19 cellular contexts compared by ENCODE assay signal in the genomic region with DNA sequence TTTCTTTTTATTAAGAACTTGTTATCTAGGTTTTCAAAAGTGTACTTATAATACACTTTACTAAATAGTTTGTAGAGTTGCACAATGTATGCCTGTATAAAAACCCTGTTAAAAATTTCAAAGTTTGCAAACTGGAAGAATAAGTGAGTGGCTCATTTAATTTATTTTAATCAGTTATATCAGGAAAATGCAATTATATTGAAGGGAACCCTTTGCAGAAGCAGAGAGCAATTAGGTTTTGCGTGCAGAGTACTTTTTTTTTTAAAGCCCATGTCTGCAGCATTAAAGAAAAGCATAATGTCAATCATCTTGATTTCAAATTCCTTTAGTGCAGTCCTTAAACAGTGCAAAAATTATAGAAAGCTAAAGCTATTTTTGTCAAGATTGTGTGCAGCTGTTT.
DNase-seq lines count a peak whose midpoint lies in the region; TF ChIP-seq lines count a peak whose summit lies in the region.
"Had no signal": no experiment of that assay in that cellular context is flagged by ENCODE, and none has a peak within 500 bp of the region (broad histone marks: within the 10 kb centered on the region; RNA-seq: fewer than 3 reads in every experiment).

No MANE protein-coding gene starts in this region.

- TF ChIP-seq RAD21 in SK-N-SH (IDR thresholded peaks at IDR 0.05; ENCODE audit: low read length): no peak

- H2AFZ ChIP-seq in Karpas-422 (ENCODE audit: low read length) (no peak overlapping the region), SK-N-SH (ENCODE audit: low read depth) (peak overlapping the region; percentile 78; the same call in 1 of the 2 replicates)
- H2AFZ ChIP-seq: GM23338 had no signal

- no peaks in the 10 kb centered on the region for H3K9me3 ChIP-seq in Karpas-422 (ENCODE audit: low read length)
- no peaks in the 10 kb centered on the region for H3K9me3 ChIP-seq in SK-N-SH
- H3K9me3 ChIP-seq in uterus: no peaks in the 10 kb centered on the region
- no peaks in the 10 kb centered on the region for H3K9me3 ChIP-seq in CD8-positive, alpha-beta memory T cell (ENCODE audit: low read length)

- DNase-seq in Karpas-422 (no peak), SK-N-SH (no peak), uterus (no peak), superior temporal gyrus (ENCODE audit: extremely low spot score) (no peak), GDM1 (lab: John Stamatoyannopoulos, UW) (no peak), SK-N-DZ (ENCODE audit: low spot score) (no peak)
- DNase-seq in CD8-positive, alpha-beta memory T cell: no peak
- DNase-seq: AML-193; CD4-positive, alpha-beta T cell; DMS153; DMS79; GF-D8; HFFc6; KBM-7 had no signal

- peaks cover 50% of the 10 kb centered on the region for H3K4me1 Mint-ChIP-seq in nephron
- no peaks in the 10 kb centered on the region for H3K4me1 Mint-ChIP-seq in CD8-positive, alpha-beta memory T cell
- H3K4me1 Mint-ChIP-seq: IgD-negative memory B cell had no signal

- H3K4me1 ChIP-seq in Karpas-422 (ENCODE audit: low read length) (peaks cover 19% of the 10 kb centered on the region), SK-N-SH (ENCODE audit: control insufficient read depth in 1 of 2, insufficient read depth in 2 of 2, low read depth in 1 of 2, low read length in 1 of 2) (peaks cover 0 to 31% of the 10 kb centered on the region in 2 experiments; a peak in 2 of 4 replicates), uterus (peaks cover 0 to 9% of the 10 kb centered on the region in 2 donors)
- H3K4me1 ChIP-seq in CD8-positive, alpha-beta memory T cell (ENCODE audit: insufficient read depth, low read length): no peaks in the 10 kb centered on the region

- H3K36me3 ChIP-seq in Karpas-422 (ENCODE audit: insufficient read depth, low read length): no peaks in the 10 kb centered on the region
- H3K36me3 ChIP-seq in SK-N-SH (replicated peaks in 1 of 2; ENCODE audit: control insufficient read depth in 1 of 2, insufficient read depth in 2 of 2, low read length in 1 of 2): no peaks in the 10 kb centered on the region
- H3K36me3 ChIP-seq in uterus: no peaks in the 10 kb centered on the region
- H3K36me3 ChIP-seq in CD8-positive, alpha-beta memory T cell (ENCODE audit: insufficient read depth, low read length): no peaks in the 10 kb centered on the region

- TF ChIP-seq CTCF in SK-N-SH (IDR thresholded peaks at IDR 0.05) (no peak), nephron (IDR thresholded peaks at IDR 0.05; ENCODE audit: unreplicated experiment in 3 of 3) (no peak), uterus (IDR thresholded peaks at IDR 0.05) (no peak)

- H3K9me3 Mint-ChIP-seq in nephron: no peaks in the 10 kb centered on the region
- no peaks in the 10 kb centered on the region for H3K9me3 Mint-ChIP-seq in CD8-positive, alpha-beta memory T cell
- H3K9me3 Mint-ChIP-seq: CD4-positive, alpha-beta T cell; GM23338; HFFc6; IgD-negative memory B cell had no signal

- H3K9ac ChIP-seq in Karpas-422 (ENCODE audit: low read length) (no peak overlapping the region), SK-N-SH (no peak overlapping the region)

- no peaks in the 10 kb centered on the region for H3K27me3 Mint-ChIP-seq in nephron (ENCODE audit: low read depth)
- H3K27me3 Mint-ChIP-seq in CD8-positive, alpha-beta memory T cell: peaks cover 0 to 12% of the 10 kb centered on the region in 2 donors
- H3K27me3 Mint-ChIP-seq: IgD-negative memory B cell had no signal

- no peaks in the 10 kb centered on the region for H3K9me2 ChIP-seq in Karpas-422 (replicated peaks; ENCODE audit: insufficient read depth, low read length)
- H3K9me2 ChIP-seq in SK-N-SH: no peaks in the 10 kb centered on the region

- H4K20me1 ChIP-seq in Karpas-422 (ENCODE audit: insufficient read depth, low read depth, low read length): no peaks in the 10 kb centered on the region
- H4K20me1 ChIP-seq in SK-N-SH (ENCODE audit: insufficient read depth): no peaks in the 10 kb centered on the region

- no peak overlapping the region for H3K4me3 ChIP-seq in Karpas-422 (ENCODE audit: low read length)
- H3K4me3 ChIP-seq in SK-N-SH (ENCODE audit: low read depth in 2 of 2, low read length in 1 of 2): no peak overlapping the region
- H3K4me3 ChIP-seq in uterus: no peak overlapping the region
- H3K4me3 ChIP-seq in CD8-positive, alpha-beta memory T cell (ENCODE audit: low read length): no peak overlapping the region
- H3K4me3 ChIP-seq: GM12878, GM23338 had no signal

- peaks cover 16% of the 10 kb centered on the region for H3F3A ChIP-seq in SK-N-SH (replicated peaks; ENCODE audit: insufficient read depth)

- no peak overlapping the region for H3K4me3 Mint-ChIP-seq in nephron
- no peak overlapping the region for H3K4me3 Mint-ChIP-seq in CD8-positive, alpha-beta memory T cell
- H3K4me3 Mint-ChIP-seq: CD4-positive, alpha-beta T cell; GM23338; IgD-negative memory B cell had no signal

- POLR2A ChIA-PET in SK-N-SH (lab: Yijun Ruan, JAX): no interaction called here
- POLR2A ChIA-PET in CD8-positive, alpha-beta memory T cell (lab: Charles Lee): no interaction called here

- TF ChIP-seq POLR2A in uterus (IDR thresholded peaks at IDR 0.05): no peak

- WGBS in SK-N-SH (ENCODE audit: low lambda C conversion rate): 38% methylated on average over 1 of the region's 1 CpG

- H3K79me2 ChIP-seq in Karpas-422 (ENCODE audit: low read length) (no peaks in the 10 kb centered on the region), SK-N-SH (ENCODE audit: insufficient read depth) (no peaks in the 10 kb centered on the region)

- intact Hi-C loops in uterus (cut with DNase I; ENCODE audit: low total_unique reads): no loop called here

- peak overlapping the region; percentile 22 to 98 (median 96) for H3K27ac Mint-ChIP-seq in nephron
- no peak overlapping the region for H3K27ac Mint-ChIP-seq in CD8-positive, alpha-beta memory T cell
- H3K27ac Mint-ChIP-seq: CD4-positive, alpha-beta T cell; GM23338; IgD-negative memory B cell had no signal

- CTCF ChIA-PET in SK-N-SH (lab: Yijun Ruan, JAX): interaction anchor here (0.7 to 1.4 kb wide), 3 partner anchors 8 to 154 kb away, joined by 3 to 4 read pairs (median 3); no protein-coding TSS in a partner anchor
- CTCF ChIA-PET in CD8-positive, alpha-beta memory T cell (lab: Charles Lee): no interaction called here

- H3K4me2 ChIP-seq in Karpas-422 (ENCODE audit: low read depth, low read length, poor library complexity, severe bottlenecking): peak overlapping the region; percentile 22
- no peak overlapping the region for H3K4me2 ChIP-seq in SK-N-SH
- H3K4me2 ChIP-seq: GM23338 had no signal

- no peaks in the 10 kb centered on the region for H3K36me3 Mint-ChIP-seq in nephron (ENCODE audit: low read depth)
- H3K36me3 Mint-ChIP-seq in CD8-positive, alpha-beta memory T cell: no peaks in the 10 kb centered on the region
- H3K36me3 Mint-ChIP-seq: IgD-negative memory B cell had no signal

- H3K27ac ChIP-seq in Karpas-422 (ENCODE audit: low read length) (no peak overlapping the region), SK-N-SH (ENCODE audit: low read depth in 2 of 2, low read length in 1 of 2) (peak overlapping the region in 1 of 2 experiments; percentile 83; a peak in 1 of 4 replicates), uterus (peak overlapping the region; percentile 26 to 74)
- no peak overlapping the region for H3K27ac ChIP-seq in CD8-positive, alpha-beta memory T cell (ENCODE audit: low read depth, low read length)
- H3K27ac ChIP-seq: C4-2B had no signal

- TF ChIP-seq EP300 in SK-N-SH (IDR thresholded peaks at IDR 0.05; ENCODE audit: borderline replicate concordance in 1 of 2, low read depth in 1 of 2, low read length in 1 of 2): no peak

- H3K27me3 ChIP-seq in Karpas-422 (ENCODE audit: low read length) (no peaks in the 10 kb centered on the region), SK-N-SH (ENCODE audit: insufficient read depth) (no peaks in the 10 kb centered on the region), uterus (no peaks in the 10 kb centered on the region)
- H3K27me3 ChIP-seq in CD8-positive, alpha-beta memory T cell (ENCODE audit: insufficient read depth, low read length, poor library complexity, severe bottlenecking): no peaks in the 10 kb centered on the region

TF ChIP-seq in SK-N-SH, 30 proteins besides CTCF, POLR2A, EP300 and RAD21:
- TF ChIP-seq REST (IDR thresholded peaks at IDR 0.05; ENCODE audit: low read depth, low read length) (no peak), MEF2A (IDR thresholded peaks at IDR 0.05; ENCODE audit: borderline replicate concordance, low read depth) (no peak)

Comparison
In these comparisons a context has a peak if more than half of its experiments do, and no peak if none do; other contexts are left out.
1. H3K27ac ChIP-seq: peak in uterus (2 of 2); none in Karpas-422 (single experiment) and CD8-positive, alpha-beta memory T cell (single experiment).
2. H3K27ac Mint-ChIP-seq: peak in nephron (3 of 3); none in CD8-positive, alpha-beta memory T cell (0 of 8).